13 cellular contexts compared by ENCODE assay signal in genomic region chr11:117217685-117218084, GRCh38. TPM values are rescaled to one million over a fixed set of nuclear protein-coding genes. Genes with fewer than 3 reads are reported as not detected.
DNase-seq lines count a peak whose midpoint lies in the region; ATAC-seq and TF ChIP-seq lines count a peak whose summit lies in the region.
"Had no signal": no experiment of that assay in that cellular context is flagged by ENCODE, and none has a peak within 500 bp of the region (broad histone marks: within the 10 kb centered on the region; RNA-seq: fewer than 3 reads in every experiment).

No MANE protein-coding gene starts in this region.

- peak overlapping the region; percentile 10 to 79 for H3K27ac ChIP-seq in testis
- H3K27ac ChIP-seq: 22Rv1 had no signal

- H3K27ac Mint-ChIP-seq in T-helper 1 cell treated with Interleukin-12 subunit alpha and Interleukin-12 subunit beta and Interleukin-4 antibody, amounts not matched to agents 30 μg/mL and 1 μg/mL, for 36 hours = peak overlapping the region; percentile 43
- H3K27ac Mint-ChIP-seq in effector memory CD8-positive, alpha-beta T cell = peak overlapping the region; percentile 74 to 83
- H3K27ac Mint-ChIP-seq in nephron = peak overlapping the region; percentile 88 to 94 (median 93)
- H3K27ac Mint-ChIP-seq: endodermal cell had no signal

- H3K36me3 Mint-ChIP-seq in T-helper 1 cell treated with Interleukin-12 subunit alpha and Interleukin-12 subunit beta and Interleukin-4 antibody, amounts not matched to agents 30 μg/mL and 1 μg/mL, for 36 hours (ENCODE audit: low read depth) = peaks cover 57% of the 10 kb centered on the region
- H3K36me3 Mint-ChIP-seq in effector memory CD8-positive, alpha-beta T cell (ENCODE audit: insufficient read depth) = peaks cover 98% of the 10 kb centered on the region
- peaks cover 48% of the 10 kb centered on the region for H3K36me3 Mint-ChIP-seq in nephron (ENCODE audit: low read depth)

- H3K27me3 ChIP-seq in testis = no peaks in the 10 kb centered on the region

- no peak for TF ChIP-seq POLR2A in testis (IDR thresholded peaks at IDR 0.05)

- H3K9me3 ChIP-seq in testis = no peaks in the 10 kb centered on the region

- whole genome bisulfite sequencing in testis, 2 donors = 71 to 75% methylated on average over 6 of the region's 6 CpGs

- H3K27me3 Mint-ChIP-seq in T-helper 1 cell treated with Interleukin-12 subunit alpha and Interleukin-12 subunit beta and Interleukin-4 antibody, amounts not matched to agents 30 μg/mL and 1 μg/mL, for 36 hours (ENCODE audit: low read depth) = no peaks in the 10 kb centered on the region
- H3K27me3 Mint-ChIP-seq in effector memory CD8-positive, alpha-beta T cell = no peaks in the 10 kb centered on the region
- H3K27me3 Mint-ChIP-seq in nephron (ENCODE audit: low read depth) = peaks cover 4% of the 10 kb centered on the region

- DNase-seq in T-helper 1 cell (no peak), testis (no peak), NCI-H69 (lab: John Stamatoyannopoulos, UW) (no peak), putamen (ENCODE audit: low spot score) (no peak), NCI-H1417 treated with DMSO at 0.1 percent for 48 hours (lab: John Stamatoyannopoulos, UW) (no peak)
- DNase-seq in effector memory CD8-positive, alpha-beta T cell = no peak
- DNase-seq: endodermal cell; PC-3; stimulated activated CD4-positive, alpha-beta T cell treated with anti-CD3 and anti-CD28 coated beads, Interleukin-15, amount 100 ng/mL, for 24 hours; T-helper 9 cell had no signal

- no peak overlapping the region for H3K4me3 ChIP-seq in testis

- H3K4me1 Mint-ChIP-seq in T-helper 1 cell treated with Interleukin-12 subunit alpha and Interleukin-12 subunit beta and Interleukin-4 antibody, amounts not matched to agents 30 μg/mL and 1 μg/mL, for 36 hours (ENCODE audit: low read depth) = peaks cover 20% of the 10 kb centered on the region
- H3K4me1 Mint-ChIP-seq in effector memory CD8-positive, alpha-beta T cell (ENCODE audit: low read depth in 2 of 2) = peaks cover 18 to 21% of the 10 kb centered on the region in 2 donors
- H3K4me1 Mint-ChIP-seq in nephron = peaks cover 57% of the 10 kb centered on the region

- no peak for TF ChIP-seq CTCF in nephron (IDR thresholded peaks at IDR 0.05; ENCODE audit: unreplicated experiment in 3 of 3)
- no peak for TF ChIP-seq CTCF in testis (IDR thresholded peaks at IDR 0.05)

- intact Hi-C loops in testis (cut with DNase I; ENCODE audit: low total_unique reads) = no loop called here

- H3K4me1 ChIP-seq in testis = peaks cover 50% of the 10 kb centered on the region

- ATAC-seq in effector memory CD8-positive, alpha-beta T cell (replicated peaks) = no peak
- ATAC-seq: PC-3 had no signal

- no peaks in the 10 kb centered on the region for H3K9me3 Mint-ChIP-seq in T-helper 1 cell treated with Interleukin-12 subunit alpha and Interleukin-12 subunit beta and Interleukin-4 antibody, amounts not matched to agents 30 μg/mL and 1 μg/mL, for 36 hours
- no peaks in the 10 kb centered on the region for H3K9me3 Mint-ChIP-seq in effector memory CD8-positive, alpha-beta T cell
- no peaks in the 10 kb centered on the region for H3K9me3 Mint-ChIP-seq in nephron
- H3K9me3 Mint-ChIP-seq: endodermal cell had no signal

- no peaks in the 10 kb centered on the region for H3K36me3 ChIP-seq in testis (ENCODE audit: low read depth, missing control alignments)

- no peak overlapping the region for H3K4me3 Mint-ChIP-seq in T-helper 1 cell treated with Interleukin-12 subunit alpha and Interleukin-12 subunit beta and Interleukin-4 antibody, amounts not matched to agents 30 μg/mL and 1 μg/mL, for 36 hours
- H3K4me3 Mint-ChIP-seq in effector memory CD8-positive, alpha-beta T cell = no peak overlapping the region
- H3K4me3 Mint-ChIP-seq in nephron = peak overlapping the region in 2 of 3 experiments; percentile 52 to 72
- H3K4me3 Mint-ChIP-seq: endodermal cell had no signal

RNA-seq across cellular contexts. Expression of gene PCSK7, which starts 14.2 kb away (rescaled TPM):
- total RNA-seq in testis = 10 to 100 TPM; 57.7 to 66.5 TPM
- 52.0 TPM for polyA plus RNA-seq in testis (ENCODE audit: insufficient read depth, low read depth, low replicate concordance)

RNA-seq across cellular contexts. Expression of gene RNF214, which starts 14.8 kb away (rescaled TPM):
- 10 to 100 TPM; 37.8 to 48.9 TPM for total RNA-seq in testis
- 44.9 TPM for polyA plus RNA-seq in testis (ENCODE audit: insufficient read depth, low read depth, low replicate concordance)

RNA-seq across cellular contexts. Expression of gene TAGLN, which starts 18.5 kb away (rescaled TPM):
- total RNA-seq in testis = 100 to 1,000 TPM; 167 to 187 TPM
- polyA plus RNA-seq in testis (ENCODE audit: insufficient read depth, low read depth, low replicate concordance) = 800 TPM

RNA-seq across cellular contexts. Expression of gene SIDT2, which starts 39.1 kb away (rescaled TPM):
- total RNA-seq in testis = 100 to 1,000 TPM in 1 of 2 donors, 10 to 100 TPM in 1; 93.8 to 129 TPM
- polyA plus RNA-seq in testis (ENCODE audit: insufficient read depth, low read depth, low replicate concordance) = 69.5 TPM

Comparison
In these comparisons a context has a peak if more than half of its experiments do, and no peak if none do; other contexts are left out.
1. H3K27ac Mint-ChIP-seq: peak in every context shown above with its lines; median percentile 93 in nephron; 78 in effector memory CD8-positive, alpha-beta T cell; 43 in T-helper 1 cell treated with Interleukin-12 subunit alpha and Interleukin-12 subunit beta and Interleukin-4 antibody, amounts not matched to agents 30 μg/mL and 1 μg/mL, for 36 hours.
2. H3K4me3 Mint-ChIP-seq: peak in nephron (2 of 3); none in T-helper 1 cell treated with Interleukin-12 subunit alpha and Interleukin-12 subunit beta and Interleukin-4 antibody, amounts not matched to agents 30 μg/mL and 1 μg/mL, for 36 hours (single experiment) and effector memory CD8-positive, alpha-beta T cell (0 of 2).